In the genomic region with DNA sequence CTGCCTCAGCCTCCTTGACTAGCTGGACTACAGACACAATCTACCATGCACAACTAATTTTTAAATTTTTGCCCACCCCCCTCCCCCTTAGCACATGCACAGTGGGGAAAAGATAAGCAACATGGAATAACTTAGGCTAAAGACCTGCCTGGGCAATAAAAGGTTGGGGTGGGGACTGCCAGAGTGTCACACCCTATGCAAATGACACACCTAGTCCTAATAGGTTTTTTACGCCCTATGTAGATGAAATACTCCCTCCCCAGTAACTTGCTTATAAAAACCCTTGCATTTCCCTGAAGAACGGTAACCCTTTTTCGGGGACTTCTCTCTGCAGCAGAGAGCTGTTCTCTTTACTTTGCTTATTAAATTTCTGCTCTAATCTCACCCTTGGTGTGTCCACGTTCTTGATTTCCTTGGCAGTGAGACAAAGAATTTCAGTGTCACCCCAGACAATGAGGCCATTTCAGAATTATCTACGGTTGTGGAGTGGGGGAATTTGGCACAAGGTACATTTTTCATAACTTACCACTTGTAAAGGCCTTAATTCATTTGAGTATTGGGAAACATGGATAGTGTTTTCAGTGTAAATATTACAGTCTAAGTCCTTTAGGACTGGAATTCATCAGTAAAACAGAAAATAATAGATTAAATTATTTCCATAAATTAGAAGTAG, we compare ENCODE assay signal across 19 cellular contexts.
"Had no signal": no experiment of that assay in that cellular context is flagged by ENCODE, and none has a peak within 500 bp of the region (broad histone marks: within the 10 kb centered on the region; RNA-seq: fewer than 3 reads in every experiment).

No MANE protein-coding gene starts in this region.

- H3K4me1 Mint-ChIP-seq: activated B cell treated with CpG ODN at 0.5 μM for 24 hours; naive thymus-derived CD8-positive, alpha-beta T cell had no signal

- H3K9me3 Mint-ChIP-seq: activated B cell treated with CpG ODN at 0.5 μM for 24 hours; effector memory CD8-positive, alpha-beta T cell; type B pancreatic cell had no signal

- H3K27me3 Mint-ChIP-seq: activated B cell treated with CpG ODN at 0.5 μM for 24 hours; activated CD8-positive, alpha-beta T cell treated with anti-CD3 and anti-CD28 coated beads for 36 hours; activated naive CD8-positive, alpha-beta T cell; effector memory CD8-positive, alpha-beta T cell; naive thymus-derived CD8-positive, alpha-beta T cell; type B pancreatic cell had no signal

- H3K27me3 ChIP-seq: breast epithelium, gastrocnemius medialis, neutrophil had no signal

- H3K27ac ChIP-seq: breast epithelium, gastrocnemius medialis, neutrophil, parathyroid adenoma had no signal

- H3K27ac Mint-ChIP-seq: activated B cell treated with CpG ODN at 0.5 μM for 24 hours; activated CD8-positive, alpha-beta T cell treated with anti-CD3 and anti-CD28 coated beads for 36 hours; activated naive CD8-positive, alpha-beta T cell; effector memory CD8-positive, alpha-beta T cell; naive thymus-derived CD8-positive, alpha-beta T cell; type B pancreatic cell had no signal

- H3K4me1 ChIP-seq: breast epithelium, gastrocnemius medialis, parathyroid adenoma had no signal

- H3K36me3 Mint-ChIP-seq: activated naive CD8-positive, alpha-beta T cell; naive thymus-derived CD8-positive, alpha-beta T cell; type B pancreatic cell had no signal

- H3K4me3 ChIP-seq: breast epithelium, gastrocnemius medialis had no signal

- DNase-seq: activated B cell treated with CpG ODN at 0.5 μM for 24 hours; activated CD4-positive, alpha-beta T cell treated with anti-CD3 and anti-CD28 coated beads for 48 hours; activated CD8-positive, alpha-beta T cell treated with anti-CD3 and anti-CD28 coated beads for 36 hours; activated gamma-delta T cell; activated T-cell treated with anti-CD3 and anti-CD28 coated beads, Interleukin-2, amount 50 U/mL, for 48 hours; amygdala; dermis blood vessel endothelial cell; effector memory CD8-positive, alpha-beta T cell; gastrocnemius medialis; mammary epithelial cell; naive thymus-derived CD8-positive, alpha-beta T cell; stimulated activated CD4-positive, alpha-beta T cell treated with anti-CD3 and anti-CD28 coated beads, Interleukin-15, amount 100 ng/mL, for 24 hours; stimulated activated CD4-positive, alpha-beta T cell treated with anti-CD3 and anti-CD28 coated beads, Interleukin-4, amount 100 ng/mL, for 1 hour; stimulated activated naive CD4-positive, alpha-beta T cell had no signal

- H3K4me3 Mint-ChIP-seq: activated B cell treated with CpG ODN at 0.5 μM for 24 hours; activated CD8-positive, alpha-beta T cell treated with anti-CD3 and anti-CD28 coated beads for 36 hours; activated naive CD8-positive, alpha-beta T cell; effector memory CD8-positive, alpha-beta T cell; naive thymus-derived CD8-positive, alpha-beta T cell; type B pancreatic cell had no signal

- H3K36me3 ChIP-seq: breast epithelium, gastrocnemius medialis, neutrophil had no signal

- H3K9me3 ChIP-seq: breast epithelium, gastrocnemius medialis, neutrophil had no signal

- ATAC-seq: activated CD8-positive, alpha-beta T cell treated with anti-CD3 and anti-CD28 coated beads for 36 hours; effector memory CD8-positive, alpha-beta T cell; gastrocnemius medialis; naive thymus-derived CD8-positive, alpha-beta T cell had no signal
